Comparison of ENCODE assay signal across 16 cellular contexts in the genomic region with DNA sequence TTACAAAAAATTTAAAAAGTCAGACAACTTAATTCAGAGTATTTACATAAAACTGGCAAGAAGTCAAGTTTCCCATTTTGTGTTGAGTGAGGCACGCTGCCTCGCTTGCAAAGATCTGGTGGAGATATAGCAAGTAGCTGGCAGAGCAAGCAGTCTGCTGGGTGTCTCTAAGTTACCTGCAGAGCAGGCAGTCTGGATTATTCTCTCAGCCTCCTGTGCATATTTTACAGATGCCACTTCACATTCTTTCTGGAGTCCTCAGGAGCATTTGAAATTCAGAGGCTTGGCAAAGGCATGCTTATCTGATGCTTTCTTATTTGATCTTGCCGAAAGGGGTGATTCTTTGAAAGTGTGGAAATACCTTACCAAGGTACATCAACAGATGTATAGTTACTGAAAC.
"Had no signal": no experiment of that assay in that cellular context is flagged by ENCODE, and none has a peak within 500 bp of the region (broad histone marks: within the 10 kb centered on the region; RNA-seq: fewer than 3 reads in every experiment).

No MANE protein-coding gene starts in this region.

- FAIRE-seq: keratinocyte had no signal

- DNase-seq: activated CD4-positive, alpha-beta T cell treated with anti-CD3 and anti-CD28 coated beads for 4 hours; activated CD8-positive, alpha-beta memory T cell treated with anti-CD3 and anti-CD28 coated beads, Interleukin-2, amount 50 U/mL, for 4 hours; activated CD8-positive, alpha-beta T cell treated with anti-CD3 and anti-CD28 coated beads for 36 hours; activated gamma-delta T cell treated with Interleukin-2 at 50 U/mL for 16 hours; activated naive CD8-positive, alpha-beta T cell treated with anti-CD3 and anti-CD28 coated beads for 36 hours; activated T-cell treated with anti-CD3 and anti-CD28 coated beads, Interleukin-2, amount 50 U/mL, for 72 hours; dermis blood vessel endothelial cell; hypothalamus; midbrain; stimulated activated CD4-positive, alpha-beta T cell treated with anti-CD3 and anti-CD28 coated beads, Interleukin-4, amount 100 ng/mL, for 4 hours; stimulated activated naive CD8-positive, alpha-beta T cell treated with anti-CD3 and anti-CD28 coated beads, Interleukin-15, amount 100 ng/mL, for 72 hours had no signal

- H3K36me3 ChIP-seq: right atrium auricular region, thoracic aorta, vagina had no signal

- H3K4me1 ChIP-seq: right atrium auricular region, vagina had no signal

- H3K27me3 ChIP-seq: right atrium auricular region, vagina had no signal

- H3K9me3 ChIP-seq: right atrium auricular region, thoracic aorta, vagina had no signal

- H3K27ac ChIP-seq: right atrium auricular region, skin epidermis, thoracic aorta, vagina had no signal

- ATAC-seq: activated CD8-positive, alpha-beta T cell treated with anti-CD3 and anti-CD28 coated beads for 36 hours; activated T-cell treated with anti-CD3 and anti-CD28 coated beads, Interleukin-2, amount 50 U/mL, for 72 hours; stimulated activated naive CD8-positive, alpha-beta T cell treated with anti-CD3 and anti-CD28 coated beads, Interleukin-15, amount 100 ng/mL, for 72 hours had no signal

- H3K4me3 ChIP-seq: right atrium auricular region, skin epidermis, thoracic aorta, vagina had no signal
